8 cellular contexts compared by ENCODE assay signal in the genomic region with DNA sequence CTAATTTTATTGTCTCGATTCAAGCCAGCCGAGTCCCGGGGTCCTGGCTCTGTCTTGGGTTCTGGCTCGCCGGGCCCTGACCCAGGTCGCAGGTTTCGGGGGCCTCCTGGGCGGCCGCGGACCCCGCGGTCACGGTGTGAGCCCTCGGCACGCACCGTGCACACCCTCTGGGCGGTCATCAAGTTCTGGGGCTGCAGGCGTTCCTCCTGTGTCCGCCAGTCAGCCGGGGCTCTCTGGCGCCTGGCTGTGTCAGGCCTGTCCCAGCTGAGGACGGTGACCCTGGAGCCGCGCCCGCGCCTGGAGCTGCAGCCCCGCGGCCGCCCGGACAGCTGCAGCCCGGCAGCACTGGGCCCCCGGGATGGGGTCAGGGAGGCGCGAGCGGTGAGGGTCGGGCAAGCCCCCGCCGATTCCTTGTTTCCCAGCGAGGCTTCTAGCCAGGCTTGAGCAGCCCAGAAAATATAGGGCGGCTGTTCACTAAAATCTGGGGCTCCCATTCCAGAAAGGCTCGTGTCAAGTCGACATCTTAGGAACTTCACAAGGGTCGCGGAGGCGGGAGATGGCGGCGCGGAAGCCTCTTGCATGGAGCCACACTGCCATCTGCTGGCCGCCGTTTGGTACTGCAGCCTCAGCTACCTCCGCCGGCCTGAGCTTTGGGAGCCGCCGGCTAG. TPM values are rescaled to one million over a fixed set of nuclear protein-coding genes. Genes with fewer than 3 reads are reported as not detected.
DNase-seq lines count a peak whose midpoint lies in the region; ATAC-seq and TF ChIP-seq lines count a peak whose summit lies in the region.

No MANE protein-coding gene starts in this region.

- peak; percentile 89 for DNase-seq in Ammon's horn (ENCODE audit: low spot score)
- no peak for DNase-seq in Panc1 (ENCODE audit: low read depth, low spot score)
- DNase-seq in activated T-cell treated with anti-CD3 and anti-CD28 coated beads, Interleukin-2, amount 50 U/mL, for 72 hours, result peak; percentile 84 to 86
- peak; percentile 63 for DNase-seq in fibroblast of gingiva (ENCODE audit: low read depth)
- DNase-seq in natural killer cell treated with Interleukin-12 subunit alpha and Interleukin-12 subunit beta and Interleukin-15 and Interleukin-18, amount 100 ng/mL, for 72 hours (ENCODE audit: low spot score), result peak; percentile 84

- no peak overlapping the region for H3K9ac ChIP-seq in HUES64 (ENCODE audit: low read depth, low read length)

- BruUV-seq in Panc1 (replicated peaks; lab: Mats Ljungman, UMichigan), result no TSS peak

- in situ Hi-C loops in Panc1 (cut with HindIII; ENCODE audit: low pct_unique_long_range_greater_than_20kb, low sequenced_read_pairs), result no loop called here

- intact Hi-C loops in Panc1 (cut with micrococcal nuclease; ENCODE audit: unreplicated experiment), result loop anchor here (2.0 to 5.0 kb wide), 2 partner anchors 478 to 783 kb away; no protein-coding TSS in a partner anchor

- peak; percentile 100 for TF ChIP-seq CTCF in Panc1 (IDR thresholded peaks at IDR 0.05)

- H3K36me3 ChIP-seq in HUES64 (ENCODE audit: insufficient read depth, low read length), result no peaks in the 10 kb centered on the region
- no peaks in the 10 kb centered on the region; the same call in 1 of the 2 replicates for H3K36me3 ChIP-seq in Panc1 (ENCODE audit: control insufficient read depth, insufficient read depth, low read length)

- no peaks in the 10 kb centered on the region for H3K9me3 Mint-ChIP-seq in activated T-cell treated with anti-CD3 and anti-CD28 coated beads, Interleukin-2, amount 50 U/mL, for 72 hours
- H3K9me3 Mint-ChIP-seq in natural killer cell treated with Interleukin-12 subunit alpha and Interleukin-12 subunit beta and Interleukin-15 and Interleukin-18, amount 100 ng/mL, for 72 hours, result no peaks in the 10 kb centered on the region
- peaks cover 6% of the 10 kb centered on the region for H3K9me3 Mint-ChIP-seq in stimulated activated memory B cell treated with anti-CD40 and anti-IgM and Interleukin-4, amounts not matched to agents 10 μg/mL and 1 μg/mL and 100 μg/mL, for 72 hours

- H3K4me3 Mint-ChIP-seq in activated T-cell treated with anti-CD3 and anti-CD28 coated beads, Interleukin-2, amount 50 U/mL, for 72 hours, result peak overlapping the region; percentile 54 to 81
- peak overlapping the region; percentile 79 for H3K4me3 Mint-ChIP-seq in natural killer cell treated with Interleukin-12 subunit alpha and Interleukin-12 subunit beta and Interleukin-15 and Interleukin-18, amount 100 ng/mL, for 72 hours
- H3K4me3 Mint-ChIP-seq in stimulated activated memory B cell treated with anti-CD40 and anti-IgM and Interleukin-4, amounts not matched to agents 10 μg/mL and 1 μg/mL and 100 μg/mL, for 72 hours, result peak overlapping the region; percentile 74

- CTCF ChIA-PET in Panc1 (lab: Charles Lee), result interaction anchor here (0.5 to 2.5 kb wide), 12 partner anchors 11 to 1268 kb away, joined by 3 to 24 read pairs (median 5); no protein-coding TSS in a partner anchor

- POLR2A ChIA-PET in Panc1 (lab: Charles Lee), result interaction anchor here (0.6 kb wide), 1 partner anchor 61 kb away, joined by 4 read pairs; no protein-coding TSS in a partner anchor

- peaks cover 82% of the 10 kb centered on the region for H3K27me3 Mint-ChIP-seq in activated T-cell treated with anti-CD3 and anti-CD28 coated beads, Interleukin-2, amount 50 U/mL, for 72 hours (ENCODE audit: low read depth)
- peaks cover 55% of the 10 kb centered on the region in 2 donors for H3K27me3 Mint-ChIP-seq in natural killer cell treated with Interleukin-12 subunit alpha and Interleukin-12 subunit beta and Interleukin-15 and Interleukin-18, amount 100 ng/mL, for 72 hours
- peaks cover 86% of the 10 kb centered on the region for H3K27me3 Mint-ChIP-seq in stimulated activated memory B cell treated with anti-CD40 and anti-IgM and Interleukin-4, amounts not matched to agents 10 μg/mL and 1 μg/mL and 100 μg/mL, for 72 hours

- no peaks in the 10 kb centered on the region for H3K36me3 Mint-ChIP-seq in activated T-cell treated with anti-CD3 and anti-CD28 coated beads, Interleukin-2, amount 50 U/mL, for 72 hours (ENCODE audit: insufficient read depth in 2 of 2)
- H3K36me3 Mint-ChIP-seq in natural killer cell treated with Interleukin-12 subunit alpha and Interleukin-12 subunit beta and Interleukin-15 and Interleukin-18, amount 100 ng/mL, for 72 hours, result no peaks in the 10 kb centered on the region
- no peaks in the 10 kb centered on the region for H3K36me3 Mint-ChIP-seq in stimulated activated memory B cell treated with anti-CD40 and anti-IgM and Interleukin-4, amounts not matched to agents 10 μg/mL and 1 μg/mL and 100 μg/mL, for 72 hours

- H3K27me3 ChIP-seq in HUES64 (ENCODE audit: insufficient read depth, low read length), result peaks cover 100% of the 10 kb centered on the region
- H3K27me3 ChIP-seq in Panc1 (ENCODE audit: control insufficient read depth, insufficient read depth, low read length), result no peaks in the 10 kb centered on the region

- ATAC-seq in GM19035 (IDR thresholded peaks at IDR 0.05; ENCODE audit: unreplicated experiment) (peak; percentile 65), Panc1 (peak; percentile 87)
- ATAC-seq in activated T-cell treated with anti-CD3 and anti-CD28 coated beads, Interleukin-2, amount 50 U/mL, for 72 hours (replicated peaks in 1 of 2), result peak; percentile 65 to 66
- ATAC-seq in natural killer cell treated with Interleukin-12 subunit alpha and Interleukin-12 subunit beta and Interleukin-15 and Interleukin-18, amount 100 ng/mL, for 72 hours, result peak; percentile 71 to 80
- peak; percentile 84 for ATAC-seq in stimulated activated memory B cell treated with anti-CD40 and anti-IgM and Interleukin-4, amounts not matched to agents 10 μg/mL and 1 μg/mL and 100 μg/mL, for 72 hours

- no peaks in the 10 kb centered on the region; the same call in 1 of the 2 replicates for H3K4me1 ChIP-seq in HUES64 (ENCODE audit: insufficient read depth, low read length)
- no peaks in the 10 kb centered on the region for H3K4me1 ChIP-seq in Panc1 (ENCODE audit: control insufficient read depth, insufficient read depth, low read length)

- H3K27ac ChIP-seq in HUES64 (ENCODE audit: low read depth, low read length) (no peak overlapping the region), Panc1 (ENCODE audit: low read length) (peak overlapping the region; percentile 81)

- H3K9me3 ChIP-seq in HUES64 (ENCODE audit: insufficient read depth, low read depth, low read length) (peaks cover 8% of the 10 kb centered on the region; the same call in 1 of the 2 replicates), Panc1 (ENCODE audit: control insufficient read depth, insufficient read depth, low read depth, low read length) (no peaks in the 10 kb centered on the region)

- peak overlapping the region; percentile 50 for H3K4me3 ChIP-seq in HUES64 (ENCODE audit: low read length)
- H3K4me3 ChIP-seq in Panc1 (ENCODE audit: low read depth in 2 of 2, low read length in 2 of 2), result peak overlapping the region; percentile 71 to 80

- H3K4me1 Mint-ChIP-seq in activated T-cell treated with anti-CD3 and anti-CD28 coated beads, Interleukin-2, amount 50 U/mL, for 72 hours (ENCODE audit: low read depth), result peaks cover 35% of the 10 kb centered on the region
- H3K4me1 Mint-ChIP-seq in natural killer cell treated with Interleukin-12 subunit alpha and Interleukin-12 subunit beta and Interleukin-15 and Interleukin-18, amount 100 ng/mL, for 72 hours (ENCODE audit: low read depth in 2 of 2), result peaks cover 28 to 36% of the 10 kb centered on the region in 2 donors
- peaks cover 14% of the 10 kb centered on the region for H3K4me1 Mint-ChIP-seq in stimulated activated memory B cell treated with anti-CD40 and anti-IgM and Interleukin-4, amounts not matched to agents 10 μg/mL and 1 μg/mL and 100 μg/mL, for 72 hours

- WGBS in HUES64, result 6% methylated on average over 54 of the region's 54 CpGs

- no peak overlapping the region for H3K27ac Mint-ChIP-seq in activated T-cell treated with anti-CD3 and anti-CD28 coated beads, Interleukin-2, amount 50 U/mL, for 72 hours
- H3K27ac Mint-ChIP-seq in natural killer cell treated with Interleukin-12 subunit alpha and Interleukin-12 subunit beta and Interleukin-15 and Interleukin-18, amount 100 ng/mL, for 72 hours, result no peak overlapping the region
- no peak overlapping the region for H3K27ac Mint-ChIP-seq in stimulated activated memory B cell treated with anti-CD40 and anti-IgM and Interleukin-4, amounts not matched to agents 10 μg/mL and 1 μg/mL and 100 μg/mL, for 72 hours

RNA-seq across cellular contexts. Expression of gene HOXA7, which starts 4.2 kb away (rescaled TPM):
- polyA plus RNA-seq in HUES64 (2013, experiment 1 of 2), result 2.0 TPM
- polyA plus RNA-seq in HUES64 (2013, experiment 2 of 2), result 7.4 TPM
- total RNA-seq in Panc1 (2021; ENCODE audit: unreplicated experiment), result not detected
- polyA plus RNA-seq in Panc1 (2012; ENCODE audit: insufficient read length), result not detected
- total RNA-seq in activated T-cell treated with anti-CD3 and anti-CD28 coated beads, Interleukin-2, amount 50 U/mL, for 72 hours, result not detected
- total RNA-seq in natural killer cell treated with Interleukin-12 subunit alpha and Interleukin-12 subunit beta and Interleukin-15 and Interleukin-18, amount 100 ng/mL, for 72 hours, result under 1 TPM in 1 of 2 donors, not detected in 1; 0.20 TPM

RNA-seq across cellular contexts. Expression of gene HOXA9, which starts 4.7 kb away (rescaled TPM):
- polyA plus RNA-seq in HUES64 (2013, experiment 1 of 2), result 2.2 TPM
- 2.6 TPM for polyA plus RNA-seq in HUES64 (2013, experiment 2 of 2)
- not detected for total RNA-seq in Panc1 (2021; ENCODE audit: unreplicated experiment)
- polyA plus RNA-seq in Panc1 (2012; ENCODE audit: insufficient read length), result 0.23 TPM
- total RNA-seq in activated T-cell treated with anti-CD3 and anti-CD28 coated beads, Interleukin-2, amount 50 U/mL, for 72 hours, result not detected
- 1 to 10 TPM in 1 of 2 donors, not detected in 1; 2.4 TPM for total RNA-seq in natural killer cell treated with Interleukin-12 subunit alpha and Interleukin-12 subunit beta and Interleukin-15 and Interleukin-18, amount 100 ng/mL, for 72 hours

RNA-seq across cellular contexts. Expression of gene HOXA3, which starts 8.3 kb away (rescaled TPM):
- polyA plus RNA-seq in HUES64 (2013, experiment 1 of 2), result 1.7 TPM
- polyA plus RNA-seq in HUES64 (2013, experiment 2 of 2), result 6.0 TPM
- 30.2 TPM for total RNA-seq in Panc1 (2021; ENCODE audit: unreplicated experiment)
- polyA plus RNA-seq in Panc1 (2012; ENCODE audit: insufficient read length), result 16.4 TPM
- total RNA-seq in activated T-cell treated with anti-CD3 and anti-CD28 coated beads, Interleukin-2, amount 50 U/mL, for 72 hours, result not detected
- total RNA-seq in natural killer cell treated with Interleukin-12 subunit alpha and Interleukin-12 subunit beta and Interleukin-15 and Interleukin-18, amount 100 ng/mL, for 72 hours, result not detected

RNA-seq across cellular contexts. Expression of gene HOXA6, which starts 13.1 kb away (rescaled TPM):
- polyA plus RNA-seq in HUES64 (2013, experiment 1 of 2), result 0.20 TPM
- polyA plus RNA-seq in HUES64 (2013, experiment 2 of 2), result 1.0 TPM
- 3.3 TPM for total RNA-seq in Panc1 (2021; ENCODE audit: unreplicated experiment)
- 4.8 TPM for polyA plus RNA-seq in Panc1 (2012; ENCODE audit: insufficient read length)
- total RNA-seq in activated T-cell treated with anti-CD3 and anti-CD28 coated beads, Interleukin-2, amount 50 U/mL, for 72 hours, result under 1 TPM in 1 of 2 donors, not detected in 1; 0.31 TPM
- under 1 TPM in 1 of 2 donors, not detected in 1; 0.81 TPM for total RNA-seq in natural killer cell treated with Interleukin-12 subunit alpha and Interleukin-12 subunit beta and Interleukin-15 and Interleukin-18, amount 100 ng/mL, for 72 hours

RNA-seq across cellular contexts. Expression of gene HOXA10, which starts 13.4 kb away (rescaled TPM):
- 1.2 TPM for polyA plus RNA-seq in HUES64 (2013, experiment 1 of 2)
- 1.7 TPM for polyA plus RNA-seq in HUES64 (2013, experiment 2 of 2)
- total RNA-seq in Panc1 (2021; ENCODE audit: unreplicated experiment), result 0.41 TPM
- 0.85 TPM for polyA plus RNA-seq in Panc1 (2012; ENCODE audit: insufficient read length)
- total RNA-seq in activated T-cell treated with anti-CD3 and anti-CD28 coated beads, Interleukin-2, amount 50 U/mL, for 72 hours, result under 1 TPM; 0.19 to 0.26 TPM
- 1 to 10 TPM in 1 of 2 donors, under 1 TPM in 1; 0.88 to 1.3 TPM for total RNA-seq in natural killer cell treated with Interleukin-12 subunit alpha and Interleukin-12 subunit beta and Interleukin-15 and Interleukin-18, amount 100 ng/mL, for 72 hours

Comparison
In these comparisons a context has a peak if more than half of its experiments do, and no peak if none do; other contexts are left out.
1. RNA of gene HOXA3, which starts 8.3 kb away (total RNA-seq): 30.2 TPM in Panc1 (single experiment); not detected in natural killer cell treated with Interleukin-12 subunit alpha and Interleukin-12 subunit beta and Interleukin-15 and Interleukin-18, amount 100 ng/mL, for 72 hours and not detected in activated T-cell treated with anti-CD3 and anti-CD28 coated beads, Interleukin-2, amount 50 U/mL, for 72 hours; every median in the first group is over 10 times any median in the second.
2. Peak in every context shown above with its lines, with median percentiles within 50 percentile points of each other: ATAC-seq and H3K4me3 Mint-ChIP-seq.